In the genomic region with DNA sequence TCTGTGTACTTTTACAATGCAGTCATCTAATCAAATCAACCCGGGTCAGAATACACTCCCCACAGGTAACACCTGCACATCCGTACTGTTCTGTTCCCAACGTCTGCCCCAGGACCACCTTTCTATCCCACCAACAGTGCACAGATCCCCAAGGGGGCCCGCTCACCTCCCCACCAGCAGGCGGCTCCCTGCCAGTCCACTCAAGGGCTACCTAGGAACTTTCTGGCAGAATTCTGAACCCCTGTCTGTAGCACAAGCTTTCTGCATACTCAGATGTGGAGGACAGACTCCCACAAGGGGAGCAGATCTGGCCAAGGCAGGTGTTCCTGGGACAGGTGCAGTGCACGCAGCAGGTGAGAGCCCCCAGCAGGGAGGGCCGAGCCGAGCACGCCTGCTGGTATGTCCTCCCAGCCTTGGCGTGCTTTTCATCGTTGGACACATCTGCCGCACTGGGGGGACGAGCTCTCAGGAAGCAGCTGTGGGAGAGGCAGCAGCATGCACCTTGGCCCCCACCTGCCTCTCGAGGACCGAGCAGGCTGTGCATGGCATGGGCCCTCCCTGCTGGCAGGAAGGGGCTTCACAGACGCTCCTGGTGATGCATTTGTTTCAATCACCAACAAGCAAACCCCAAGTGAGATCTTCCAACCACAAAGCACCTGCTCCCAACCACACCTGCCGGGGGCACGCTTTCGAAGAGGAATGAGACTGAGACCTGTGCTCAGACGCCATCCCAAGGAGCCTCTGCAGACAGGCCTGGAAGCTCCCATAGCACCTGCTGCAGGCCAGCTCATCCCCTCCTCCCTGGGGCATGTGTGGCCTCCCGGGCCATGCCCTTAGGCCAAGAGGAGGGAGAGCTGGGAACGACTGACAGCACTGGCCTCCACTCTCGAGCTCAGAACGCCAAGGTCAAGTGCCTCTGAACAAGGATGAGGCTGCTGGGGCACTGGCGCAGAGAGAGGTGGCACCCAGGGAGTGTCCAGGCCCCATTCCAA, we compare ENCODE assay signal across 8 cellular contexts. TPM values are rescaled to one million over a fixed set of nuclear protein-coding genes. Genes with fewer than 3 reads are reported as not detected.
DNase-seq lines count a peak whose midpoint lies in the region; ATAC-seq and TF ChIP-seq lines count a peak whose summit lies in the region.

No MANE protein-coding gene starts in this region.

- POLR2A ChIA-PET in RWPE1 (lab: Yijun Ruan, JAX; ENCODE audit: low non-redundant PET): no interaction called here

- CTCF ChIA-PET in RWPE1 (lab: Yijun Ruan, JAX): interaction anchor here (1.0 kb wide), 1 partner anchor 111 kb away, joined by 4 read pairs; no protein-coding TSS in a partner anchor

- H3K27ac ChIP-seq in RWPE1: no peak overlapping the region

- ATAC-seq in GM19452 (IDR thresholded peaks at IDR 0.05; ENCODE audit: unreplicated experiment) (peak; percentile 90), HG03342 (IDR thresholded peaks at IDR 0.05; ENCODE audit: unreplicated experiment) (peak; percentile 75)

- no peak for TF ChIP-seq CTCF in RWPE1 (conservative IDR thresholded peaks at IDR 0.05; ENCODE audit: low read depth)

- intact Hi-C loops in posterior vena cava (cut with DNase I): no loop called here

- DNase-seq in DMS53 (lab: John Stamatoyannopoulos, UW): peak; percentile 95
- peak; percentile 90 for DNase-seq in SW480 (ENCODE audit: low spot score)
- DNase-seq in posterior vena cava (ENCODE audit: low spot score): peak; percentile 60
- DNase-seq in cerebellum (ENCODE audit: low spot score): no peak
- no peak for DNase-seq in RWPE1 (ENCODE audit: low spot score)
- DNase-seq in RKO (ENCODE audit: low spot score): no peak

RNA-seq across cellular contexts. Expression of gene RAB20, which starts 35.9 kb away (rescaled TPM):
- total RNA-seq in posterior vena cava (10 to 100 TPM in 1 of 2 donors, 1 to 10 TPM in 1; 8.5 to 11.9 TPM), cerebellum (1.9 TPM)

Comparison
In these comparisons a context has a peak if more than half of its experiments do, and no peak if none do; other contexts are left out.
1. DNase-seq: peak in DMS53 (single experiment), SW480 (single experiment) and posterior vena cava (single experiment); none in cerebellum (single experiment), RWPE1 (single experiment) and RKO (single experiment).